ENCODE assay signal across 9 cellular contexts in genomic region chr20:54209216-54209813, GRCh38. TPM values are rescaled to one million over a fixed set of nuclear protein-coding genes. Genes with fewer than 3 reads are reported as not detected.
A peak's percentile ranks its signal among the peaks of the same experiment; 100 is the strongest.
DNase-seq lines count a peak whose midpoint lies in the region; ATAC-seq and TF ChIP-seq lines count a peak whose summit lies in the region.
"Had no signal": no experiment of that assay in that cellular context is flagged by ENCODE, and none has a peak within 500 bp of the region (broad histone marks: within the 10 kb centered on the region; RNA-seq: fewer than 3 reads in every experiment).

No MANE protein-coding gene starts in this region.

- peak overlapping the region; percentile 98 for H3K4me2 ChIP-seq in GM23248 (ENCODE audit: unreplicated experiment)

- H3K9me3 ChIP-seq in GM23248 (ENCODE audit: low read depth): no peaks in the 10 kb centered on the region
- H3K9me3 ChIP-seq in SJSA1 (replicated peaks): no peaks in the 10 kb centered on the region
- H3K9me3 ChIP-seq in sigmoid colon: no peaks in the 10 kb centered on the region

- 64 to 65% methylated on average over 5 of the region's 5 CpGs for WGBS in GM23248 (ENCODE audit: low coverage in 1 of 2, low lambda C conversion rate in 2 of 2, missing lambda C conversion rate in 2 of 2), 2 experiments
- 86 to 89% methylated on average over 5 of the region's 5 CpGs for WGBS in sigmoid colon, 2 donors

- peaks cover 61% of the 10 kb centered on the region for H3K79me2 ChIP-seq in GM23248 (ENCODE audit: insufficient read depth)

- no peaks in the 10 kb centered on the region for H3K27me3 ChIP-seq in GM23248 (replicated peaks; ENCODE audit: insufficient read depth)
- H3K27me3 ChIP-seq in SJSA1 (replicated peaks): no peaks in the 10 kb centered on the region
- H3K27me3 ChIP-seq in sigmoid colon: no peaks in the 10 kb centered on the region

- ATAC-seq in HG02981 (IDR thresholded peaks at IDR 0.05; ENCODE audit: unreplicated experiment) (no peak), HG02938 (IDR thresholded peaks at IDR 0.05; ENCODE audit: unreplicated experiment) (no peak), omental fat pad (ENCODE audit: low FRiP score) (no peak)

- TF ChIP-seq CTCF in fibroblast of mammary gland (conservative IDR thresholded peaks at IDR 0.05; ENCODE audit: control insufficient read depth, insufficient read depth, low read depth, low read length) (no peak), sigmoid colon (IDR thresholded peaks at IDR 0.05) (no peak), omental fat pad (IDR thresholded peaks at IDR 0.05) (no peak)

- TF ChIP-seq EP300 in sigmoid colon (IDR thresholded peaks at IDR 0.05): no peak

- H3K4me3 ChIP-seq in GM23248 (peak overlapping the region; percentile 88), SJSA1 (peak overlapping the region; percentile 91), fibroblast of mammary gland (ENCODE audit: control insufficient read depth, low read depth, low read length) (peak overlapping the region; percentile 85), sigmoid colon (peak overlapping the region; percentile 82 to 98 (median 84))

- H3K4me1 ChIP-seq in GM23248 (ENCODE audit: insufficient read depth) (peaks cover 32% of the 10 kb centered on the region), SJSA1 (replicated peaks) (peaks cover 9% of the 10 kb centered on the region; the same call in 1 of the 2 replicates), sigmoid colon (peaks cover 0 to 49% (median 35%) of the 10 kb centered on the region in 4 donors)

- H3K36me3 ChIP-seq in GM23248 (ENCODE audit: low read depth) (no peaks in the 10 kb centered on the region), SJSA1 (peaks cover 10% of the 10 kb centered on the region), sigmoid colon (no peaks in the 10 kb centered on the region)

- H3F3A ChIP-seq in GM23248 (ENCODE audit: insufficient read depth): peaks cover 11% of the 10 kb centered on the region; the same call in 1 of the 2 replicates

- TF ChIP-seq POLR2A in sigmoid colon (IDR thresholded peaks at IDR 0.05): no peak

- DNase-seq in GM23248 (peak; percentile 24), SJSA1 (ENCODE audit: low read depth in 1 of 2, low spot score in 2 of 2) (no peak), fibroblast of mammary gland (ENCODE audit: low read depth) (no peak), sigmoid colon (no peak), omental fat pad (ENCODE audit: low spot score) (no peak), NCI-H510A treated with DMSO at 0.1 percent for 48 hours (lab: John Stamatoyannopoulos, UW) (no peak)

- H3K9ac ChIP-seq in GM23248: peak overlapping the region; percentile 92

- H3K27ac ChIP-seq in GM23248 (peak overlapping the region; percentile 84), SJSA1 (no peak overlapping the region), sigmoid colon (peak overlapping the region in 1 of 4 donors; percentile 97)

- intact Hi-C loops in sigmoid colon (cut with DNase I): loop anchor here (5.0 to 10.0 kb wide), 3 partner anchors 295 to 632 kb away; partner anchors contain the start of gene ZNF217

- no peak overlapping the region for H2AFZ ChIP-seq in GM23248

- in situ Hi-C loops in GM23248 (cut with MboI): no loop called here

- no peaks in the 10 kb centered on the region for H3K9me2 ChIP-seq in GM23248 (ENCODE audit: insufficient read depth)

- no peaks in the 10 kb centered on the region for H4K20me1 ChIP-seq in GM23248 (ENCODE audit: insufficient read depth)

RNA-seq across cellular contexts. Expression of gene PFDN4, which starts 1.4 kb away (rescaled TPM):
- 64.5 and 70.9 TPM in 2 replicates for total RNA-seq in GM23248 (2014; rRNA removed; shearing (Covaris generic))
- 80.1 and 83.6 TPM in 2 replicates for polyA plus RNA-seq in GM23248 (2016; fragmentation: Nextera tagmentation; extraction: Ambion mirVana)
- 135 and 229 TPM in 2 replicates for total RNA-seq in SJSA1 (2014; rRNA removed; shearing (Covaris generic))
- total RNA-seq in sigmoid colon: 100 to 1,000 TPM in 3 of 4 donors, 10 to 100 TPM in 1; 75.9 to 284 (median 180) TPM
- 100 to 1,000 TPM in 1 of 3 donors, 10 to 100 TPM in 2; 55.3 to 101 (median 55.9) TPM for polyA plus RNA-seq in sigmoid colon
- total RNA-seq in omental fat pad: 10 to 100 TPM; 46.4 to 72.7 (median 54.2) TPM

RNA-seq across cellular contexts. Expression of gene CYP24A1, which starts 35.5 kb away (rescaled TPM):
- total RNA-seq in GM23248 (2014; rRNA removed; shearing (Covaris generic)): 1.2 TPM in 1 of 2 replicates, not detected in the other
- polyA plus RNA-seq in GM23248 (2016; fragmentation: Nextera tagmentation; extraction: Ambion mirVana) (0.37 and 0.43 TPM in 2 replicates), sigmoid colon (1 to 10 TPM in 1 of 3 donors, under 1 TPM in 1, not detected in 1; 0.26 to 1.8 TPM)
- not detected in 2 replicates for total RNA-seq in SJSA1 (2014; rRNA removed; shearing (Covaris generic))
- total RNA-seq in sigmoid colon (not detected), omental fat pad (under 1 TPM in 1 of 4 donors, not detected in 3; 0.12 TPM)
- total RNA-seq: mucosa of gallbladder had no signal
